ENCODE assay signal across 24 cellular contexts in genomic region chr1:224193319-224193966, GRCh38. TPM values are rescaled to one million over a fixed set of nuclear protein-coding genes. Genes with fewer than 3 reads are reported as not detected.
DNase-seq lines count a peak whose midpoint lies in the region; ATAC-seq, FAIRE-seq and TF ChIP-seq lines count a peak whose summit lies in the region.
"Had no signal": no experiment of that assay in that cellular context is flagged by ENCODE, and none has a peak within 500 bp of the region (broad histone marks: within the 10 kb centered on the region; RNA-seq: fewer than 3 reads in every experiment).

No MANE protein-coding gene starts in this region.

- TF ChIP-seq RAD21 in HepG2 (CRISPR knock-in tag; IDR thresholded peaks at IDR 0.05) = no peak

- H3K4me2 ChIP-seq in HepG2 (ENCODE audit: low read depth, low read length) = no peak overlapping the region
- H3K4me2 ChIP-seq: SK-N-SH had no signal

- BruUV-seq in HepG2 (replicated peaks; lab: Mats Ljungman, UMichigan) = no TSS peak

- peak; percentile 46 to 60 for ATAC-seq in activated CD4-positive, CD25-positive, alpha-beta regulatory T cell treated with anti-CD3 and anti-CD28 coated beads, Interleukin-2, amount 50 U/mL, for 24 hours
- ATAC-seq in HepG2 (no peak), right lobe of liver (no peak)
- ATAC-seq in activated T-helper 17 cell treated with anti-CD3 and anti-CD28 coated beads, Interleukin-2, amount 50 U/mL, for 72 hours (replicated peaks) = peak; percentile 59
- ATAC-seq in stimulated activated naive CD8-positive, alpha-beta T cell treated with anti-CD3 and anti-CD28 coated beads, Interleukin-15, amount 100 ng/mL, for 72 hours = no peak
- ATAC-seq: HCT116 had no signal

- in situ Hi-C loops in HepG2 (cut with HindIII; ENCODE audit: extremely low pct_ligation_motif_present, low pct_unique_long_range_greater_than_20kb) = no loop called here

- H3K4me3 Mint-ChIP-seq in activated T-helper 17 cell treated with anti-CD3 and anti-CD28 coated beads, Interleukin-2, amount 50 U/mL, for 72 hours = no peak overlapping the region
- H3K4me3 Mint-ChIP-seq in stimulated activated naive CD8-positive, alpha-beta T cell treated with anti-CD3 and anti-CD28 coated beads, Interleukin-15, amount 100 ng/mL, for 72 hours = no peak overlapping the region

- intact Hi-C loops in HepG2 (cut with micrococcal nuclease; ENCODE audit: unreplicated experiment) (no loop called here), right lobe of liver (cut with DNase I) (no loop called here)

- H3K27me3 ChIP-seq in HepG2 (ENCODE audit: control insufficient read depth in 1 of 2, insufficient read depth in 2 of 2, low read length in 2 of 2) (no peaks in the 10 kb centered on the region), right lobe of liver (no peaks in the 10 kb centered on the region), small intestine (ENCODE audit: control insufficient read depth in 2 of 2, insufficient read depth in 2 of 2, low read length in 2 of 2) (no peaks in the 10 kb centered on the region)
- H3K27me3 ChIP-seq: BLaER1 treated with 17β-estradiol and CSF1 and Interleukin-3, amounts not matched to agents 10 nM and 100 nM had no signal

- TF ChIP-seq EP300 in HepG2 (IDR thresholded peaks at IDR 0.05; ENCODE audit: low read depth in 2 of 2, low read length in 2 of 2) (no peak), HepG2 (CRISPR knock-in tag; IDR thresholded peaks at IDR 0.05; ENCODE audit: borderline replicate concordance) (no peak)

- peaks cover 14% of the 10 kb centered on the region for H3K4me1 Mint-ChIP-seq in activated T-helper 17 cell treated with anti-CD3 and anti-CD28 coated beads, Interleukin-2, amount 50 U/mL, for 72 hours
- peaks cover 11% of the 10 kb centered on the region for H3K4me1 Mint-ChIP-seq in stimulated activated naive CD8-positive, alpha-beta T cell treated with anti-CD3 and anti-CD28 coated beads, Interleukin-15, amount 100 ng/mL, for 72 hours

- H3K27ac Mint-ChIP-seq in activated T-helper 17 cell treated with anti-CD3 and anti-CD28 coated beads, Interleukin-2, amount 50 U/mL, for 72 hours = peak overlapping the region; percentile 97
- no peak overlapping the region for H3K27ac Mint-ChIP-seq in stimulated activated naive CD8-positive, alpha-beta T cell treated with anti-CD3 and anti-CD28 coated beads, Interleukin-15, amount 100 ng/mL, for 72 hours

- H3K9me3 Mint-ChIP-seq in activated T-helper 17 cell treated with anti-CD3 and anti-CD28 coated beads, Interleukin-2, amount 50 U/mL, for 72 hours = no peaks in the 10 kb centered on the region
- H3K9me3 Mint-ChIP-seq in stimulated activated naive CD8-positive, alpha-beta T cell treated with anti-CD3 and anti-CD28 coated beads, Interleukin-15, amount 100 ng/mL, for 72 hours = no peaks in the 10 kb centered on the region

- 97% methylated on average over 8 of the region's 8 CpGs for whole genome bisulfite sequencing in HepG2 (ENCODE audit: low lambda C conversion rate)
- 88% methylated on average over 8 of the region's 8 CpGs for WGBS in right lobe of liver (ENCODE audit: insufficient coverage, low coverage, low lambda C conversion rate, missing lambda C conversion rate)
- 91 to 93% (median 92%) methylated on average over 8 of the region's 8 CpGs for WGBS in small intestine, 3 donors

- POLR2A ChIA-PET in HepG2 (lab: Yijun Ruan, JAX) = interaction anchor here (1.9 kb wide), 1 partner anchor 10 kb away, joined by 4 read pairs; the partner anchor contains the start of gene DEGS1

- no peaks in the 10 kb centered on the region for H3K79me2 ChIP-seq in HepG2 (ENCODE audit: insufficient read depth, low read length)

- no peak for DNase-seq in activated CD4-positive, CD25-positive, alpha-beta regulatory T cell (lab: John Stamatoyannopoulos, UW)
- DNase-seq in HepG2 (ENCODE audit: low spot score) (no peak), right lobe of liver (no peak), small intestine (no peak), NCI-H82 (lab: John Stamatoyannopoulos, UW) (no peak)
- DNase-seq in stimulated activated naive CD8-positive, alpha-beta T cell treated with anti-CD3 and anti-CD28 coated beads, Interleukin-15, amount 100 ng/mL, for 72 hours = no peak
- DNase-seq: ACHN, KG1, NCI-H1092 treated with DMSO at 0.1 percent for 48 hours, NCI-H1436 treated with DMSO at 0.1 percent for 48 hours, NCI-H1930, NCI-H2227 treated with DMSO at 0.1 percent for 48 hours, NCI-H510A, SIG-M5, SK-N-SH had no signal

- H3K36me3 Mint-ChIP-seq in activated T-helper 17 cell treated with anti-CD3 and anti-CD28 coated beads, Interleukin-2, amount 50 U/mL, for 72 hours (ENCODE audit: low read depth) = peaks cover 61% of the 10 kb centered on the region

- H3K36me3 ChIP-seq in HepG2 (replicated peaks in 1 of 2; ENCODE audit: control insufficient read depth in 1 of 2, insufficient read depth in 2 of 2, low read length in 2 of 2) = peaks cover 0 to 8% of the 10 kb centered on the region in 2 experiments; a peak in 2 of 5 replicates
- peaks cover 0 to 25% (median 0%) of the 10 kb centered on the region in 4 donors for H3K36me3 ChIP-seq in right lobe of liver
- peaks cover 2 to 8% of the 10 kb centered on the region in 2 donors for H3K36me3 ChIP-seq in small intestine (ENCODE audit: control insufficient read depth in 2 of 2, insufficient read depth in 2 of 2, low read length in 2 of 2)

- no peak overlapping the region for H2AFZ ChIP-seq in HepG2 (ENCODE audit: low read length)

- H3K9me3 ChIP-seq in HepG2 (ENCODE audit: low read length) (no peaks in the 10 kb centered on the region), right lobe of liver (no peaks in the 10 kb centered on the region), small intestine (ENCODE audit: control insufficient read depth, low read depth) (no peaks in the 10 kb centered on the region)
- H3K9me3 ChIP-seq: SK-N-SH had no signal

- H3K4me3 ChIP-seq in HepG2 (replicated peaks in 1 of 3; ENCODE audit: insufficient read depth in 1 of 3, low read depth in 2 of 3, low read length in 3 of 3) (no peak overlapping the region), right lobe of liver (no peak overlapping the region), small intestine (ENCODE audit: low read depth in 1 of 2, low read length in 2 of 2) (no peak overlapping the region)
- H3K4me3 ChIP-seq: BLaER1 treated with 17β-estradiol and CSF1 and Interleukin-3, amounts not matched to agents 10 nM and 100 nM had no signal

- no peak overlapping the region for H3K27ac ChIP-seq in HepG2 (ENCODE audit: extremely low read length, insufficient read depth, low read length)
- no peak overlapping the region for H3K27ac ChIP-seq in right lobe of liver
- no peak overlapping the region for H3K27ac ChIP-seq in small intestine (ENCODE audit: low read depth in 1 of 2, low read length in 1 of 2)
- H3K27ac ChIP-seq: 22Rv1; BLaER1 treated with 17β-estradiol and CSF1 and Interleukin-3, amounts not matched to agents 10 nM and 100 nM; RWPE1 had no signal

- CTCF ChIA-PET in HepG2 (lab: Yijun Ruan, JAX; ENCODE audit: low intra/inter-chr PET ratio, low total read pairs) = no interaction called here

- H3K4me1 ChIP-seq in HepG2 (ENCODE audit: insufficient read depth, low read length) (peaks cover 16% of the 10 kb centered on the region), right lobe of liver (peaks cover 0 to 18% (median 0%) of the 10 kb centered on the region in 4 donors), small intestine (ENCODE audit: control insufficient read depth in 2 of 2, insufficient read depth in 1 of 2, low read depth in 1 of 2, low read length in 1 of 2) (peaks cover 2 to 3% of the 10 kb centered on the region in 2 donors)

- FAIRE-seq in HepG2 (lab: Jason Lieb, UNC) (no peak), small intestine (lab: Jason Lieb, UNC) (no peak)
- FAIRE-seq: G401.6, GM19239, H1 had no signal

- no peak for TF ChIP-seq POLR2A in HepG2 (IDR thresholded peaks at IDR 0.05; ENCODE audit: insufficient read depth in 1 of 2, low read depth in 2 of 2, low read length in 2 of 2)
- TF ChIP-seq POLR2A in right lobe of liver (IDR thresholded peaks at IDR 0.05) = no peak

- TF ChIP-seq CTCF in HepG2 (CRISPR knock-in tag; IDR thresholded peaks at IDR 0.05) = no peak
- no peak for TF ChIP-seq CTCF in right lobe of liver (IDR thresholded peaks at IDR 0.05)

- no peak overlapping the region for H3K9ac ChIP-seq in HepG2 (ENCODE audit: insufficient read depth, low read depth, low read length)
- H3K9ac ChIP-seq: BLaER1 treated with 17β-estradiol and CSF1 and Interleukin-3, amounts not matched to agents 10 nM and 100 nM; SK-N-SH had no signal

- no peaks in the 10 kb centered on the region for H4K20me1 ChIP-seq in HepG2 (ENCODE audit: insufficient read depth, low read length)

- H3K27me3 Mint-ChIP-seq in activated T-helper 17 cell treated with anti-CD3 and anti-CD28 coated beads, Interleukin-2, amount 50 U/mL, for 72 hours = no peaks in the 10 kb centered on the region
- H3K27me3 Mint-ChIP-seq in stimulated activated naive CD8-positive, alpha-beta T cell treated with anti-CD3 and anti-CD28 coated beads, Interleukin-15, amount 100 ng/mL, for 72 hours = no peaks in the 10 kb centered on the region

RNA-seq across cellular contexts. Expression of gene DEGS1, which starts 10.4 kb away (rescaled TPM):
- total RNA-seq in HepG2 (2016; rRNA removed; fragmentation: Illumina TruSeq; extraction: Trizol) (7.8 and 18.1 TPM in 2 replicates), right lobe of liver (10 to 100 TPM; 17.9 to 43.5 (median 29.0) TPM)
- 3.9 and 4.1 TPM in 2 replicates for total RNA-seq in HepG2 (2016; cell fraction: cytosol; rRNA removed; fragmentation: Illumina TruSeq; extraction: Trizol; ENCODE audit: low read depth)
- total RNA-seq in HepG2 (2016; cell fraction: insoluble cytoplasmic fraction; rRNA removed; fragmentation: Illumina TruSeq; extraction: Trizol) = 9.1 and 17.5 TPM in 2 replicates
- total RNA-seq in HepG2 (2016; cell fraction: membrane; rRNA removed; fragmentation: Illumina TruSeq; extraction: Trizol) = 7.7 and 8.1 TPM in 2 replicates
- 16.1 and 18.0 TPM in 2 replicates for total RNA-seq in HepG2 (2016; cell fraction: nucleus; rRNA removed; fragmentation: Illumina TruSeq; extraction: Trizol)
- polyA plus RNA-seq in HepG2 (2011; rRNA removed) (27.8 and 35.9 TPM in 2 replicates), small intestine (10 to 100 TPM; 15.7 to 30.2 (median 19.5) TPM)
- 16.4 and 34.9 TPM in 2 replicates for polyA plus RNA-seq in HepG2 (2011; cell fraction: cytosol; rRNA removed)
- polyA plus RNA-seq in HepG2 (2011; cell fraction: nucleus; rRNA removed) = 4.6 and 11.0 TPM in 2 replicates
- polyA plus RNA-seq in HepG2 (2012) = 21.7 and 21.9 TPM in 2 replicates
- 3.8 and 4.1 TPM in 2 replicates for polyA plus RNA-seq in HepG2 (2016; cell fraction: cytosol; fragmentation: Illumina TruSeq; extraction: Trizol; ENCODE audit: low read depth)
- 10.2 and 13.3 TPM in 2 replicates for polyA plus RNA-seq in HepG2 (2016; cell fraction: insoluble cytoplasmic fraction; fragmentation: Illumina TruSeq; extraction: Trizol; ENCODE audit: low read depth)
- 6.0 and 6.5 TPM in 2 replicates for polyA plus RNA-seq in HepG2 (2016; cell fraction: membrane; fragmentation: Illumina TruSeq; extraction: Trizol; ENCODE audit: low read depth)
- 26.5 and 33.6 TPM in 2 replicates for polyA plus RNA-seq in HepG2 (2016; cell fraction: nucleus; fragmentation: Illumina TruSeq; extraction: Trizol; ENCODE audit: insufficient read depth, low read depth)
- polyA minus RNA-seq in HepG2 (2011; rRNA and poly(A)+ RNA removed; ENCODE audit: low replicate concordance) = 8.8 and 84.1 TPM in 2 replicates
- 12.9 and 16.5 TPM in 2 replicates for polyA minus RNA-seq in HepG2 (2011; cell fraction: cytosol; rRNA and poly(A)+ RNA removed)
- 6.3 and 10.9 TPM in 2 replicates for polyA minus RNA-seq in HepG2 (2011; cell fraction: nucleus; rRNA and poly(A)+ RNA removed)
- 10 to 100 TPM; 37.7 to 72.3 TPM for total RNA-seq in activated T-helper 17 cell treated with anti-CD3 and anti-CD28 coated beads, Interleukin-2, amount 50 U/mL, for 72 hours

Comparison
In these comparisons a context has a peak if more than half of its experiments do, and no peak if none do; other contexts are left out.
1. ATAC-seq: peak in activated CD4-positive, CD25-positive, alpha-beta regulatory T cell treated with anti-CD3 and anti-CD28 coated beads, Interleukin-2, amount 50 U/mL, for 24 hours (2 of 2) and activated T-helper 17 cell treated with anti-CD3 and anti-CD28 coated beads, Interleukin-2, amount 50 U/mL, for 72 hours (single experiment); none in HepG2 (single experiment), right lobe of liver (0 of 4) and stimulated activated naive CD8-positive, alpha-beta T cell treated with anti-CD3 and anti-CD28 coated beads, Interleukin-15, amount 100 ng/mL, for 72 hours (single experiment).